Comparison of ENCODE assay signal across 10 cellular contexts in genomic region chr13:91785435-91786137, GRCh38.
A peak's percentile ranks its signal among the peaks of the same experiment; 100 is the strongest.
DNase-seq lines count a peak whose midpoint lies in the region; ATAC-seq and TF ChIP-seq lines count a peak whose summit lies in the region.
"Had no signal": no experiment of that assay in that cellular context is flagged by ENCODE, and none has a peak within 500 bp of the region (broad histone marks: within the 10 kb centered on the region; RNA-seq: fewer than 3 reads in every experiment).

No MANE protein-coding gene starts in this region.

- H3K4me2 ChIP-seq in mesendoderm (ENCODE audit: low read length) = no peak overlapping the region

- H3K4me3 ChIP-seq in mesendoderm (ENCODE audit: low read length) (no peak overlapping the region), stomach (no peak overlapping the region), vagina (no peak overlapping the region)

- TF ChIP-seq EP300 in stomach (IDR thresholded peaks at IDR 0.05) = no peak

- peak; percentile 45 for DNase-seq in mesendoderm
- DNase-seq in stomach = no peak
- no peak for DNase-seq in vagina (ENCODE audit: extremely low spot score in 2 of 2)
- DNase-seq in SW 1271 (lab: John Stamatoyannopoulos, UW) = no peak
- no peak for DNase-seq in effector CD4-positive, alpha-beta T cell
- DNase-seq: Caco-2, dermis blood vessel endothelial cell had no signal

- WGBS in mesendoderm (ENCODE audit: extremely low coverage, insufficient coverage, low lambda C conversion rate) = no CpG with 5 or more reads among the region's 5 CpGs
- 68 to 77% (median 73%) methylated on average over 5 of the region's 5 CpGs for WGBS in stomach, 5 donors

- TF ChIP-seq CTCF in stomach (IDR thresholded peaks at IDR 0.05) (no peak), vagina (IDR thresholded peaks at IDR 0.05) (no peak)

- H3K56ac ChIP-seq in mesendoderm (ENCODE audit: low read length) = no peak overlapping the region

- H3K18ac ChIP-seq in mesendoderm (ENCODE audit: low read length) = no peak overlapping the region

- H2BK120ac ChIP-seq in mesendoderm (ENCODE audit: low read depth, low read length) = no peak overlapping the region

- H2AK5ac ChIP-seq in mesendoderm (ENCODE audit: low read length) = no peak overlapping the region

- H3K79me1 ChIP-seq in mesendoderm (ENCODE audit: low read length) = no peaks in the 10 kb centered on the region

- no peak overlapping the region for H4K8ac ChIP-seq in mesendoderm (ENCODE audit: low read depth, low read length)

- no peak overlapping the region for H3K23ac ChIP-seq in mesendoderm (ENCODE audit: low read length)

- H3K36me3 ChIP-seq in mesendoderm (ENCODE audit: control insufficient read depth, insufficient read depth, low read length) (no peaks in the 10 kb centered on the region), stomach (no peaks in the 10 kb centered on the region), vagina (no peaks in the 10 kb centered on the region)

- H3K4me1 ChIP-seq in mesendoderm (ENCODE audit: control insufficient read depth, low read depth, low read length) (no peaks in the 10 kb centered on the region), stomach (no peaks in the 10 kb centered on the region), vagina (no peaks in the 10 kb centered on the region)

- H3K9me3 ChIP-seq in stomach = no peaks in the 10 kb centered on the region
- no peaks in the 10 kb centered on the region for H3K9me3 ChIP-seq in vagina
- H3K9me3 ChIP-seq: Caco-2 had no signal

- H3K27me3 ChIP-seq in mesendoderm (ENCODE audit: insufficient read depth, low read length, poor library complexity) (no peaks in the 10 kb centered on the region), stomach (no peaks in the 10 kb centered on the region), vagina (no peaks in the 10 kb centered on the region)

- no peak overlapping the region for H3K9ac ChIP-seq in mesendoderm (ENCODE audit: low read length)

- no peak overlapping the region for H3K4ac ChIP-seq in mesendoderm (ENCODE audit: low read depth, low read length)

- no peak overlapping the region for H4K5ac ChIP-seq in mesendoderm (ENCODE audit: low read length)

- ATAC-seq in GM19328 (IDR thresholded peaks at IDR 0.05; ENCODE audit: unreplicated experiment) (peak; percentile 65), HG02588 (IDR thresholded peaks at IDR 0.05; ENCODE audit: unreplicated experiment) (peak; percentile 76), HG03378 (IDR thresholded peaks at IDR 0.05; ENCODE audit: unreplicated experiment) (peak; percentile 87)

- H2BK5ac ChIP-seq in mesendoderm (ENCODE audit: low read length) = no peak overlapping the region

- no peaks in the 10 kb centered on the region for H3K79me2 ChIP-seq in mesendoderm (ENCODE audit: control insufficient read depth, insufficient read depth, low read length)

- H3K27ac ChIP-seq in mesendoderm (ENCODE audit: low read depth, low read length) (no peak overlapping the region), stomach (no peak overlapping the region), vagina (no peak overlapping the region)

- TF ChIP-seq POLR2A in stomach (IDR thresholded peaks at IDR 0.05) (no peak), vagina (IDR thresholded peaks at IDR 0.05) (no peak)

- intact Hi-C loops in stomach (cut with DNase I; ENCODE audit: low total_unique reads) = no loop called here
- intact Hi-C loops in vagina (cut with DNase I) = no loop called here

- no peak overlapping the region for H2BK15ac ChIP-seq in mesendoderm (replicated peaks; ENCODE audit: low read depth)
